ENCODE assay signal across 1 cellular context in the genomic region with DNA sequence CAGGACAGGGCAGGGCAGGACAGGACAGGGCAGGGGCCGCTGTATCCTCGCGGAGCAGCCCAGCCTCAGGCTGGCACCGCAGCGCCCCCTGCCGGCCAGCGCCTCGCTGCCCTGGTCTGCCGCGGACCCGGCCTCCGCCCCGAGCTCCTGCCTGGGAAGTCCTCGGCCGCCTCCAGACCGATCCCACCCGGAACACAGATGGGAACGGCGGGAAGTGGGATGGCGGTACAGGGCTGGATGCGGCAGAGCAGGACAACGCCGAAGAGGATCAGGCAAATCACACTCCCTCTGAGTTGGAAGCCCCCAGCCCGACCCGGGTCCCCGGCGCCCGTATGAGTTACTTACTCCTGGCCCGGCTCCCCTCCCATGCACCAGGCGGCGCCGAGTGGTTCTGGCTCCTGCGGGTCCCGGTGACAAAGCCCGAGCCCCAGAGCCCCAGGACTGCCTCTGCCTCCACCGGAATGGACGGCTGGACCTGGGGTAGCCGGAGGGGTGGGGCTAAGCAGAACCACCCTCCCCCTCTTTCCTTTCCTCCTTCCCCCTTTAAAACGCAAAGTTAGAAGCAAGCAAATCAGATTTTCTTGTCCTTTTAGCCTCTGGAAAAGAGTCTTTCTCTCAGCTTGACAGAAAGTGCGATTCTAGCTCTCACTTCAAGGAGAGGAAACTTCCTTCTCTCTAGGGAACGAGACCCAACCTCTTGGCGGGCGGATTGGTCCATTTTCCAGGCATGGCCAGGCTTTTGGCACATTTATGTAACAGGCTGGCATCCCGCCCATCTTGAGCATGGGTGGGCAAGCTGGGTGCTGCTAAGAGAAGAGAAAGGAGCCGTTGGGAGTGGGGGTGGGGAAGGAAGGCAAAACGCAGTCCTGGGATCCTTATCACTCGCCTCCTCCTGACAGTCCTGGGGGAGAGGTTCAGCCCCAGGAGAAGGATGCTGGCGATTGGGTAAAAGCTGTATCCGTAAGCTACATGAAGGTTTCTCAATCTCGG.
A peak's percentile ranks its signal among the peaks of the same experiment; 100 is the strongest.
TF ChIP-seq lines count a peak whose summit lies in the region.

A gene with protein sequence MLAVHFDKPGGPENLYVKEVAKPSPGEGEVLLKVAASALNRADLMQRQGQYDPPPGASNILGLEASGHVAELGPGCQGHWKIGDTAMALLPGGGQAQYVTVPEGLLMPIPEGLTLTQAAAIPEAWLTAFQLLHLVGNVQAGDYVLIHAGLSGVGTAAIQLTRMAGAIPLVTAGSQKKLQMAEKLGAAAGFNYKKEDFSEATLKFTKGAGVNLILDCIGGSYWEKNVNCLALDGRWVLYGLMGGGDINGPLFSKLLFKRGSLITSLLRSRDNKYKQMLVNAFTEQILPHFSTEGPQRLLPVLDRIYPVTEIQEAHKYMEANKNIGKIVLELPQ (minus strand): TSS at position 449 of the 990 bp plus-strand sequence. CDS start 508 bp downstream, outside the sequence.

TF ChIP-seq in HepG2, 621 proteins besides CTCF, POLR2A, EP300 and RAD21 (continued from another document and continues in another):
- peak; percentile 69; the same call in 1 of the 2 replicates for TF ChIP-seq MXD1 (CRISPR knock-in tag; IDR thresholded peaks at IDR 0.05)
- TF ChIP-seq JUND (CRISPR knock-in tag; IDR thresholded peaks at IDR 0.05), result peak; percentile 70
- no peak for TF ChIP-seq ZNF781 (CRISPR knock-in tag; IDR thresholded peaks at IDR 0.05; ENCODE audit: borderline replicate concordance, not compliant biosample characterization)
- no peak for TF ChIP-seq ZNF652 (CRISPR knock-in tag; IDR thresholded peaks at IDR 0.05; ENCODE audit: borderline replicate concordance, low read depth)
- TF ChIP-seq ZNF784 (CRISPR knock-in tag; IDR thresholded peaks at IDR 0.05; ENCODE audit: borderline replicate concordance), result 0 out of 2 replicates have a peak, but pooled peaks have one; percentile 21
- TF ChIP-seq TAF1 (CRISPR knock-in tag; IDR thresholded peaks at IDR 0.05), result peak; percentile 76; the same call in 1 of the 2 replicates
- TF ChIP-seq MZF1 (CRISPR knock-in tag; IDR thresholded peaks at IDR 0.05; ENCODE audit: borderline replicate concordance), result no peak
- TF ChIP-seq TFDP2 (CRISPR knock-in tag; IDR thresholded peaks at IDR 0.05), result no peak
- TF ChIP-seq ZNF737 (CRISPR knock-in tag; IDR thresholded peaks at IDR 0.05; ENCODE audit: borderline replicate concordance), result no peak
- TF ChIP-seq ZNF710 (CRISPR knock-in tag; IDR thresholded peaks at IDR 0.05; ENCODE audit: borderline replicate concordance), result peak; percentile 41; the same call in 1 of the 2 replicates
- TF ChIP-seq, protein P1, sequence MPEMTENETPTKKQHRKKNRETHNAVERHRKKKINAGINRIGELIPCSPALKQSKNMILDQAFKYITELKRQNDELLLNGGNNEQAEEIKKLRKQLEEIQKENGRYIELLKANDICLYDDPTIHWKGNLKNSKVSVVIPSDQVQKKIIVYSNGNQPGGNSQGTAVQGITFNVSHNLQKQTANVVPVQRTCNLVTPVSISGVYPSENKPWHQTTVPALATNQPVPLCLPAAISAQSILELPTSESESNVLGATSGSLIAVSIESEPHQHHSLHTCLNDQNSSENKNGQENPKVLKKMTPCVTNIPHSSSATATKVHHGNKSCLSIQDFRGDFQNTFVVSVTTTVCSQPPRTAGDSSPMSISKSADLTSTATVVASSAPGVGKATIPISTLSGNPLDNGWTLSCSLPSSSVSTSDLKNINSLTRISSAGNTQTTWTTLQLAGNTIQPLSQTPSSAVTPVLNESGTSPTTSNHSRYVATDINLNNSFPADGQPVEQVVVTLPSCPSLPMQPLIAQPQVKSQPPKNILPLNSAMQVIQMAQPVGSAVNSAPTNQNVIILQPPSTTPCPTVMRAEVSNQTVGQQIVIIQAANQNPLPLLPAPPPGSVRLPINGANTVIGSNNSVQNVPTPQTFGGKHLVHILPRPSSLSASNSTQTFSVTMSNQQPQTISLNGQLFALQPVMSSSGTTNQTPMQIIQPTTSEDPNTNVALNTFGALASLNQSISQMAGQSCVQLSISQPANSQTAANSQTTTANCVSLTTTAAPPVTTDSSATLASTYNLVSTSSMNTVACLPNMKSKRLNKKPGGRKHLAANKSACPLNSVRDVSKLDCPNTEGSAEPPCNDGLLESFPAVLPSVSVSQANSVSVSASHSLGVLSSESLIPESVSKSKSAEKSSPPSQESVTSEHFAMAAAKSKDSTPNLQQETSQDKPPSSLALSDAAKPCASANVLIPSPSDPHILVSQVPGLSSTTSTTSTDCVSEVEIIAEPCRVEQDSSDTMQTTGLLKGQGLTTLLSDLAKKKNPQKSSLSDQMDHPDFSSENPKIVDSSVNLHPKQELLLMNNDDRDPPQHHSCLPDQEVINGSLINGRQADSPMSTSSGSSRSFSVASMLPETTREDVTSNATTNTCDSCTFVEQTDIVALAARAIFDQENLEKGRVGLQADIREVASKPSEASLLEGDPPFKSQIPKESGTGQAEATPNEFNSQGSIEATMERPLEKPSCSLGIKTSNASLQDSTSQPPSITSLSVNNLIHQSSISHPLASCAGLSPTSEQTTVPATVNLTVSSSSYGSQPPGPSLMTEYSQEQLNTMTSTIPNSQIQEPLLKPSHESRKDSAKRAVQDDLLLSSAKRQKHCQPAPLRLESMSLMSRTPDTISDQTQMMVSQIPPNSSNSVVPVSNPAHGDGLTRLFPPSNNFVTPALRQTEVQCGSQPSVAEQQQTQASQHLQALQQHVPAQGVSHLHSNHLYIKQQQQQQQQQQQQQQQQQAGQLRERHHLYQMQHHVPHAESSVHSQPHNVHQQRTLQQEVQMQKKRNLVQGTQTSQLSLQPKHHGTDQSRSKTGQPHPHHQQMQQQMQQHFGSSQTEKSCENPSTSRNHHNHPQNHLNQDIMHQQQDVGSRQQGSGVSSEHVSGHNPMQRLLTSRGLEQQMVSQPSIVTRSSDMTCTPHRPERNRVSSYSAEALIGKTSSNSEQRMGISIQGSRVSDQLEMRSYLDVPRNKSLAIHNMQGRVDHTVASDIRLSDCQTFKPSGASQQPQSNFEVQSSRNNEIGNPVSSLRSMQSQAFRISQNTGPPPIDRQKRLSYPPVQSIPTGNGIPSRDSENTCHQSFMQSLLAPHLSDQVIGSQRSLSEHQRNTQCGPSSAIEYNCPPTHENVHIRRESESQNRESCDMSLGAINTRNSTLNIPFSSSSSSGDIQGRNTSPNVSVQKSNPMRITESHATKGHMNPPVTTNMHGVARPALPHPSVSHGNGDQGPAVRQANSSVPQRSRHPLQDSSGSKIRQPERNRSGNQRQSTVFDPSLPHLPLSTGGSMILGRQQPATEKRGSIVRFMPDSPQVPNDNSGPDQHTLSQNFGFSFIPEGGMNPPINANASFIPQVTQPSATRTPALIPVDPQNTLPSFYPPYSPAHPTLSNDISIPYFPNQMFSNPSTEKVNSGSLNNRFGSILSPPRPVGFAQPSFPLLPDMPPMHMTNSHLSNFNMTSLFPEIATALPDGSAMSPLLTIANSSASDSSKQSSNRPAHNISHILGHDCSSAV (CRISPR knock-in tag; IDR thresholded peaks at IDR 0.05; ENCODE audit: borderline replicate concordance), result 0 out of 2 replicates have a peak, but pooled peaks have one; percentile 65
- peak; percentile 84 for TF ChIP-seq POGZ (CRISPR knock-in tag; IDR thresholded peaks at IDR 0.05)
- TF ChIP-seq DMAP1 (CRISPR knock-in tag; IDR thresholded peaks at IDR 0.05), result peak; percentile 58; the same call in 1 of the 2 replicates
- peak; percentile 59 for TF ChIP-seq CBFB (CRISPR knock-in tag; IDR thresholded peaks at IDR 0.05)
- TF ChIP-seq PPARG (CRISPR knock-in tag; conservative IDR thresholded peaks at IDR 0.05), result peak; percentile 45; the same call in 1 of the 2 replicates
- no peak for TF ChIP-seq BHLHE40 (IDR thresholded peaks at IDR 0.05; ENCODE audit: low read length)
- TF ChIP-seq PAX8 (CRISPR knock-in tag; IDR thresholded peaks at IDR 0.05; ENCODE audit: borderline replicate concordance), result 0 out of 2 replicates have a peak, but pooled peaks have one; percentile 97
- TF ChIP-seq PREB (CRISPR knock-in tag; IDR thresholded peaks at IDR 0.05), result no peak
- TF ChIP-seq, protein P2, sequence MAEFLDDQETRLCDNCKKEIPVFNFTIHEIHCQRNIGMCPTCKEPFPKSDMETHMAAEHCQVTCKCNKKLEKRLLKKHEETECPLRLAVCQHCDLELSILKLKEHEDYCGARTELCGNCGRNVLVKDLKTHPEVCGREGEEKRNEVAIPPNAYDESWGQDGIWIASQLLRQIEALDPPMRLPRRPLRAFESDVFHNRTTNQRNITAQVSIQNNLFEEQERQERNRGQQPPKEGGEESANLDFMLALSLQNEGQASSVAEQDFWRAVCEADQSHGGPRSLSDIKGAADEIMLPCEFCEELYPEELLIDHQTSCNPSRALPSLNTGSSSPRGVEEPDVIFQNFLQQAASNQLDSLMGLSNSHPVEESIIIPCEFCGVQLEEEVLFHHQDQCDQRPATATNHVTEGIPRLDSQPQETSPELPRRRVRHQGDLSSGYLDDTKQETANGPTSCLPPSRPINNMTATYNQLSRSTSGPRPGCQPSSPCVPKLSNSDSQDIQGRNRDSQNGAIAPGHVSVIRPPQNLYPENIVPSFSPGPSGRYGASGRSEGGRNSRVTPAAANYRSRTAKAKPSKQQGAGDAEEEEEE (CRISPR knock-in tag; IDR thresholded peaks at IDR 0.05; ENCODE audit: borderline replicate concordance), result no peak
- 0 out of 2 replicates have a peak, but pooled peaks have one; percentile 6 for TF ChIP-seq SP5 (CRISPR knock-in tag; IDR thresholded peaks at IDR 0.05; ENCODE audit: borderline replicate concordance, low read depth)
- TF ChIP-seq ZNF276 (CRISPR knock-in tag; IDR thresholded peaks at IDR 0.05; ENCODE audit: low read depth), result peak; percentile 4; the same call in 1 of the 2 replicates
- TF ChIP-seq ZNF543 (CRISPR knock-in tag; IDR thresholded peaks at IDR 0.05), result peak; percentile 82; the same call in 1 of the 2 replicates
- TF ChIP-seq NFKBIZ (CRISPR knock-in tag; IDR thresholded peaks at IDR 0.05), result no peak; the same call in 1 of the 2 replicates
- peak; percentile 73; the same call in 1 of the 2 replicates for TF ChIP-seq MEIS2 (CRISPR knock-in tag; IDR thresholded peaks at IDR 0.05)
- peak; percentile 53; the same call in 1 of the 2 replicates for TF ChIP-seq NFATC3 (CRISPR knock-in tag; IDR thresholded peaks at IDR 0.05)
- peak; percentile 4; the same call in 1 of the 2 replicates for TF ChIP-seq RFX3 (CRISPR knock-in tag; IDR thresholded peaks at IDR 0.05)
- no peak for TF ChIP-seq SP1 (IDR thresholded peaks at IDR 0.05)
- TF ChIP-seq SP1 (CRISPR knock-in tag; IDR thresholded peaks at IDR 0.05), result peak; percentile 22; the same call in 1 of the 2 replicates
